In genomic region chr12:118704517-118704916, GRCh38 we compare ENCODE assay signal across 17 cellular contexts.
DNase-seq lines count a peak whose midpoint lies in the region; ATAC-seq lines count a peak whose summit lies in the region.
"Had no signal": no experiment of that assay in that cellular context is flagged by ENCODE, and none has a peak within 500 bp of the region (broad histone marks: within the 10 kb centered on the region; RNA-seq: fewer than 3 reads in every experiment).

No MANE protein-coding gene starts in this region.

- DNase-seq in NCI-H2029 (lab: John Stamatoyannopoulos, UW) (peak; percentile 10), NCI-H2029 treated with DMSO at 0.1 percent for 48 hours (lab: John Stamatoyannopoulos, UW) (no peak), H7 (peak; percentile 42), NCI-H2227 treated with DMSO at 0.1 percent for 48 hours (lab: John Stamatoyannopoulos, UW) (peak; percentile 29), iPS DF 19.7 (ENCODE audit: low read depth, low spot score) (peak; percentile 23), NCI-H1436 (lab: John Stamatoyannopoulos, UW) (no peak), NCI-H1694 treated with DMSO at 0.1 percent for 48 hours (lab: John Stamatoyannopoulos, UW) (no peak)
- DNase-seq: activated CD4-positive, alpha-beta T cell treated with anti-CD3 and anti-CD28 coated beads, Interleukin-2, amount 10 ng/mL, durations not matched to agents 7 days and 5 days; anterior cingulate cortex; GM23248; heart right ventricle; left ventricle myocardium superior; NCI-H1092; posterior cingulate gyrus; upper lobe of right lung had no signal

- no peaks in the 10 kb centered on the region for H3K27me3 ChIP-seq in H7 (ENCODE audit: control insufficient read depth, insufficient read depth, low read length)
- H3K27me3 ChIP-seq: upper lobe of right lung had no signal

- no peak overlapping the region for H3K4me3 ChIP-seq in H7 (ENCODE audit: insufficient read depth, low read depth, low read length)
- H3K4me3 ChIP-seq: GM23248, heart right ventricle, upper lobe of right lung had no signal

- no peak for ATAC-seq in GM19463 (IDR thresholded peaks at IDR 0.05; ENCODE audit: unreplicated experiment)
- ATAC-seq: heart right ventricle, left ventricle myocardium superior, sciatic nerve, upper lobe of right lung had no signal

- no peaks in the 10 kb centered on the region for H3K36me3 ChIP-seq in H7 (replicated peaks; ENCODE audit: control insufficient read depth, insufficient read depth, low read length)
- H3K36me3 ChIP-seq: heart right ventricle, upper lobe of right lung had no signal

Comparison
In these comparisons a context has a peak if more than half of its experiments do, and no peak if none do; other contexts are left out.
1. DNase-seq: peak in NCI-H2029 (single experiment), H7 (single experiment), NCI-H2227 treated with DMSO at 0.1 percent for 48 hours (single experiment) and iPS DF 19.7 (single experiment); none in NCI-H2029 treated with DMSO at 0.1 percent for 48 hours (single experiment), NCI-H1436 (single experiment) and NCI-H1694 treated with DMSO at 0.1 percent for 48 hours (single experiment).